In the genomic region with DNA sequence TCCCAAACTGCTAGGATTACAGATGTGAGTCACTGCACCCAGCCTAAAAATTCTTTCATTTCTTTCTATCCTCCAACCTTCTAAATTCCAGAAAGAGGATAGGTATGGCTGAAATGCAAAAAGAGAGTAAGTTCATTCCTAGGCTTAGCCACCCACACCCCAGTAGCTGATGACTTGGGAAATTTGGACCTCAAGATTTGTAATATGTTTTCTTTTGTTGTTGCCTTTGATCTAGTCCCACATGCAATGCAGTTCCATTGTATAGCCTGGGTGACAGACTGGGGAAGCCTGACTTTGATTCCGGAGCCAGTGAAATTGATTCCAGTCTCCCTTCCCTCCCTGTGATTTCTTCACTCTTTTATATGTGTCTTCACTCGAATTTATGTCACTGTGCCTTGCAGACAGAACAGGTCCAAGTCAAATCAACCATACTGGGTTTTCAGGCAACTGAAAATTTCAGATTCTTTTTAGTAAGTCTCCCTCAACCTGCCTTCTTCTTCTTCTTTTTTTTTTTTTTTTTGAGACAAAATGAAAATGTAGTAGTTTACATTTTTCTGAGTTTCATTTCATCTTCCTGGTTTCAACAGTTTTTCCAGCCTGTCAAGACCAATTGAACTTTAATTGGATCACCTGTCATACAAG, we compare ENCODE assay signal across 12 cellular contexts.
DNase-seq lines count a peak whose midpoint lies in the region; ATAC-seq and TF ChIP-seq lines count a peak whose summit lies in the region.
"Had no signal": no experiment of that assay in that cellular context is flagged by ENCODE, and none has a peak within 500 bp of the region (broad histone marks: within the 10 kb centered on the region; RNA-seq: fewer than 3 reads in every experiment).

No MANE protein-coding gene starts in this region.

- H3K4me3 Mint-ChIP-seq in activated T-helper 1 cell treated with anti-CD3 and anti-CD28 coated beads, Interleukin-12 subunit alpha, Interleukin-12 subunit beta, Interleukin-2, Interleukin-4 antibody, amounts not matched to agents 30 ng/mL and 10 ng/mL and 1 ng/mL, durations not matched to agents 14 hours and 24 hours and 36 hours: peak overlapping the region; percentile 37

- peaks cover 25% of the 10 kb centered on the region for H3K36me3 Mint-ChIP-seq in activated T-helper 1 cell treated with anti-CD3 and anti-CD28 coated beads, Interleukin-12 subunit alpha, Interleukin-12 subunit beta, Interleukin-2, Interleukin-4 antibody, amounts not matched to agents 30 ng/mL and 10 ng/mL and 1 ng/mL, durations not matched to agents 14 hours and 24 hours and 36 hours (ENCODE audit: low read depth)

- H3K9me3 Mint-ChIP-seq in activated T-helper 1 cell treated with anti-CD3 and anti-CD28 coated beads, Interleukin-12 subunit alpha, Interleukin-12 subunit beta, Interleukin-2, Interleukin-4 antibody, amounts not matched to agents 30 ng/mL and 10 ng/mL and 1 ng/mL, durations not matched to agents 14 hours and 24 hours and 36 hours: peaks cover 41% of the 10 kb centered on the region

- H3K4me1 ChIP-seq in mucosa of rectum (ENCODE audit: control insufficient read depth in 2 of 2, insufficient read depth in 2 of 2, low read length in 2 of 2) (peaks cover 19 to 23% of the 10 kb centered on the region in 2 donors), lower lobe of right lung (peaks cover 13% of the 10 kb centered on the region)
- H3K4me1 ChIP-seq: gastroesophageal sphincter had no signal

- H3K9me3 ChIP-seq in mucosa of rectum (ENCODE audit: control insufficient read depth in 2 of 2, low read length in 2 of 2) (no peaks in the 10 kb centered on the region), lower lobe of right lung (no peaks in the 10 kb centered on the region)
- H3K9me3 ChIP-seq: gastroesophageal sphincter had no signal

- intact Hi-C loops in activated T-helper 1 cell treated with anti-CD3 and anti-CD28 coated beads, Interleukin-12 subunit alpha, Interleukin-12 subunit beta, Interleukin-2, Interleukin-4 antibody, amounts not matched to agents 30 ng/mL and 10 ng/mL and 1 ng/mL, durations not matched to agents 14 hours and 24 hours and 36 hours (cut with micrococcal nuclease): loop anchor here (1.0 to 5.0 kb wide), 11 partner anchors 14 to 206 kb away; no protein-coding TSS in a partner anchor
- intact Hi-C loops in lower lobe of right lung (cut with DNase I): no loop called here

- H3K4me3 ChIP-seq in AG10803 (ENCODE audit: low read length) (no peak overlapping the region), mucosa of rectum (ENCODE audit: low read length in 2 of 2) (peak overlapping the region in 1 of 2 donors; percentile 21), lower lobe of right lung (no peak overlapping the region)
- H3K4me3 ChIP-seq: gastroesophageal sphincter had no signal

- TF ChIP-seq CTCF in AG10803 (conservative IDR thresholded peaks at IDR 0.05; ENCODE audit: low read length) (no peak), lower lobe of right lung (IDR thresholded peaks at IDR 0.05) (no peak)

- no peak for ATAC-seq in GM18870 (IDR thresholded peaks at IDR 0.05; ENCODE audit: unreplicated experiment)
- no peak for ATAC-seq in lower lobe of right lung
- ATAC-seq: gastroesophageal sphincter had no signal

- H3K27me3 Mint-ChIP-seq in activated T-helper 1 cell treated with anti-CD3 and anti-CD28 coated beads, Interleukin-12 subunit alpha, Interleukin-12 subunit beta, Interleukin-2, Interleukin-4 antibody, amounts not matched to agents 30 ng/mL and 10 ng/mL and 1 ng/mL, durations not matched to agents 14 hours and 24 hours and 36 hours (ENCODE audit: insufficient read depth): no peaks in the 10 kb centered on the region

- H3K27ac ChIP-seq in mucosa of rectum (ENCODE audit: low read depth in 2 of 2, low read length in 2 of 2): peak overlapping the region; percentile 39 to 64
- no peak overlapping the region for H3K27ac ChIP-seq in lower lobe of right lung

- H3K36me3 ChIP-seq in mucosa of rectum (ENCODE audit: control insufficient read depth in 2 of 2, insufficient read depth in 2 of 2, low read length in 2 of 2) (no peaks in the 10 kb centered on the region), lower lobe of right lung (no peaks in the 10 kb centered on the region)
- H3K36me3 ChIP-seq: gastroesophageal sphincter had no signal

- peak overlapping the region; percentile 96 for H3K27ac Mint-ChIP-seq in activated T-helper 1 cell treated with anti-CD3 and anti-CD28 coated beads, Interleukin-12 subunit alpha, Interleukin-12 subunit beta, Interleukin-2, Interleukin-4 antibody, amounts not matched to agents 30 ng/mL and 10 ng/mL and 1 ng/mL, durations not matched to agents 14 hours and 24 hours and 36 hours

- no peak overlapping the region for H3K9ac ChIP-seq in mucosa of rectum (ENCODE audit: low read depth in 1 of 2, low read length in 2 of 2)

- H3K27me3 ChIP-seq in mucosa of rectum (ENCODE audit: control insufficient read depth in 2 of 2, insufficient read depth in 2 of 2, low read length in 2 of 2) (no peaks in the 10 kb centered on the region), lower lobe of right lung (ENCODE audit: low read depth) (no peaks in the 10 kb centered on the region)
- H3K27me3 ChIP-seq: gastroesophageal sphincter had no signal

- DNase-seq in AG10803 (ENCODE audit: low read depth) (peak; percentile 64), EL (peak; percentile 29), lower lobe of right lung (no peak)
- no peak for DNase-seq in activated T-helper 1 cell treated with anti-CD3 and anti-CD28 coated beads, Interleukin-12 subunit alpha, Interleukin-12 subunit beta, Interleukin-2, Interleukin-4 antibody, amounts not matched to agents 30 ng/mL and 10 ng/mL and 1 ng/mL, durations not matched to agents 14 hours and 24 hours and 36 hours (ENCODE audit: low spot score)
- DNase-seq in central memory CD4-positive, alpha-beta T cell: no peak
- DNase-seq: anterior cingulate cortex; Calu3; effector memory CD4-positive, alpha-beta T cell; NCI-H1436 had no signal

- H3K4me1 Mint-ChIP-seq in activated T-helper 1 cell treated with anti-CD3 and anti-CD28 coated beads, Interleukin-12 subunit alpha, Interleukin-12 subunit beta, Interleukin-2, Interleukin-4 antibody, amounts not matched to agents 30 ng/mL and 10 ng/mL and 1 ng/mL, durations not matched to agents 14 hours and 24 hours and 36 hours (ENCODE audit: low read depth): peaks cover 72% of the 10 kb centered on the region

Comparison
In these comparisons a context has a peak if more than half of its experiments do, and no peak if none do; other contexts are left out.
1. DNase-seq: peak in AG10803 (single experiment) and EL (single experiment); none in activated T-helper 1 cell treated with anti-CD3 and anti-CD28 coated beads, Interleukin-12 subunit alpha, Interleukin-12 subunit beta, Interleukin-2, Interleukin-4 antibody, amounts not matched to agents 30 ng/mL and 10 ng/mL and 1 ng/mL, durations not matched to agents 14 hours and 24 hours and 36 hours (single experiment), central memory CD4-positive, alpha-beta T cell (single experiment) and lower lobe of right lung (single experiment).